In genomic region chr3:115628075-115628412, GRCh38 we compare ENCODE assay signal across 16 cellular contexts. TPM values are rescaled to one million over a fixed set of nuclear protein-coding genes. Genes with fewer than 3 reads are reported as not detected.
A peak's percentile ranks its signal among the peaks of the same experiment; 100 is the strongest.
DNase-seq lines count a peak whose midpoint lies in the region; ATAC-seq and TF ChIP-seq lines count a peak whose summit lies in the region.
"Had no signal": no experiment of that assay in that cellular context is flagged by ENCODE, and none has a peak within 500 bp of the region (broad histone marks: within the 10 kb centered on the region; RNA-seq: fewer than 3 reads in every experiment).

No MANE protein-coding gene starts in this region.

- no peaks in the 10 kb centered on the region for H3K36me3 ChIP-seq in left ventricle myocardium inferior
- H3K36me3 ChIP-seq: upper lobe of right lung had no signal

- no peaks in the 10 kb centered on the region for H3K9me3 Mint-ChIP-seq in endothelial cell (ENCODE audit: unreplicated experiment)
- H3K9me3 Mint-ChIP-seq: effector memory CD8-positive, alpha-beta T cell; nephron; T-cell had no signal

- H3K27me3 ChIP-seq in left ventricle myocardium inferior (ENCODE audit: low read depth), result peaks cover 77% of the 10 kb centered on the region

- H3K27me3 Mint-ChIP-seq in endothelial cell (ENCODE audit: unreplicated experiment), result no peaks in the 10 kb centered on the region

- peaks cover 30% of the 10 kb centered on the region for H3K4me1 Mint-ChIP-seq in endothelial cell (ENCODE audit: unreplicated experiment)

- H3K4me1 ChIP-seq in left ventricle myocardium inferior, result peaks cover 11% of the 10 kb centered on the region
- H3K4me1 ChIP-seq: upper lobe of right lung had no signal

- no peaks in the 10 kb centered on the region for H3K36me3 Mint-ChIP-seq in endothelial cell (ENCODE audit: low read depth, unreplicated experiment)
- H3K36me3 Mint-ChIP-seq: T-cell had no signal

- intact Hi-C loops in cardiac septum (cut with DNase I), result no loop called here
- intact Hi-C loops in left ventricle myocardium inferior (cut with micrococcal nuclease), result no loop called here

- TF ChIP-seq CTCF in endothelial cell (IDR thresholded peaks at IDR 0.05; ENCODE audit: unreplicated experiment) (no peak), left ventricle myocardium inferior (IDR thresholded peaks at IDR 0.05; ENCODE audit: borderline replicate concordance) (no peak)

- no peak overlapping the region for H3K4me3 Mint-ChIP-seq in endothelial cell (ENCODE audit: unreplicated experiment)
- H3K4me3 Mint-ChIP-seq: effector memory CD8-positive, alpha-beta T cell; nephron; T-cell had no signal

- no peak overlapping the region for H3K27ac ChIP-seq in left ventricle myocardium inferior (replicated peaks)
- H3K27ac ChIP-seq: upper lobe of right lung had no signal

- ATAC-seq in GM18498 (IDR thresholded peaks at IDR 0.05; ENCODE audit: unreplicated experiment) (peak; percentile 53), GM19438 (IDR thresholded peaks at IDR 0.05; ENCODE audit: low read depth, unreplicated experiment) (peak; percentile 53), HG02642 (IDR thresholded peaks at IDR 0.05; ENCODE audit: poor library complexity, unreplicated experiment) (peak; percentile 47), HG03175 (IDR thresholded peaks at IDR 0.05; ENCODE audit: unreplicated experiment) (peak; percentile 11)
- ATAC-seq: effector memory CD8-positive, alpha-beta T cell; HCT116; T-cell; upper lobe of right lung had no signal

- H3K9me3 ChIP-seq in left ventricle myocardium inferior (replicated peaks), result no peaks in the 10 kb centered on the region
- H3K9me3 ChIP-seq: upper lobe of right lung had no signal

- DNase-seq in cardiac septum (ENCODE audit: low spot score) (no peak), endothelial cell (ENCODE audit: low spot score) (no peak), left ventricle myocardium inferior (no peak), mucosa of gallbladder (ENCODE audit: low spot score) (no peak)
- DNase-seq: activated CD4-positive, alpha-beta T cell treated with anti-CD3 and anti-CD28 coated beads for 48 hours; effector memory CD8-positive, alpha-beta T cell; Karpas-422; NCI-H2029; T-cell; upper lobe of right lung had no signal

- H3K4me3 ChIP-seq in left ventricle myocardium inferior, result no peak overlapping the region
- H3K4me3 ChIP-seq: upper lobe of right lung had no signal

- no peak overlapping the region for H3K27ac Mint-ChIP-seq in endothelial cell (ENCODE audit: unreplicated experiment)
- H3K27ac Mint-ChIP-seq: effector memory CD8-positive, alpha-beta T cell; T-cell had no signal

RNA-seq across cellular contexts. Expression of gene GAP43, which starts 4.7 kb away (rescaled TPM):
- total RNA-seq in cardiac septum (2.6 TPM), endothelial cell (ENCODE audit: unreplicated experiment) (16.1 TPM), left ventricle myocardium inferior (1.2 TPM), mucosa of gallbladder (1.8 TPM)
- total RNA-seq: T-cell, upper lobe of right lung had no signal
